In the genomic region with DNA sequence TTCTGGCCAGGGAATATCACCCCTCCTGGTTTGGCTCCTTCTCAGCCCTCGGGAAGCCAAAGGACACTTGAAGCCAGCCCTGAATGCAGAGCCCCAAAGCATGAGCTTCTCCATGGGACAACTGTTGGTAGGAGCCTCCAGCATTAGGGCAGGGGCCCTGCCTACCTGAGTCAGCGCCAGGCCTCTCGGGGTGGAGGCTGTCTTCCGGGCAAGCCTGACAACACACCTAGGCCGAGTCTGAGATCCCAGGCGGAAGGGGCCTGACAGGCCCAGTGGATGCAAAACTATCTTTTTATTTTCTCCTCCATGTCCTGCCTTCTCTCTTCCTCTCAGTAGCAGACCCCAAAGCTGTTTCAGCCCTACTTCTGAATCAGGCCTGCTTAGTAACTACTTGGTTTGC, we compare ENCODE assay signal across 1 cellular context.
TF ChIP-seq lines count a peak whose summit lies in the region.

No MANE protein-coding gene starts in this region.

TF ChIP-seq in WTC11, 78 proteins besides CTCF, POLR2A, EP300 and RAD21 (continued from another document):
- TF ChIP-seq, protein P1, sequence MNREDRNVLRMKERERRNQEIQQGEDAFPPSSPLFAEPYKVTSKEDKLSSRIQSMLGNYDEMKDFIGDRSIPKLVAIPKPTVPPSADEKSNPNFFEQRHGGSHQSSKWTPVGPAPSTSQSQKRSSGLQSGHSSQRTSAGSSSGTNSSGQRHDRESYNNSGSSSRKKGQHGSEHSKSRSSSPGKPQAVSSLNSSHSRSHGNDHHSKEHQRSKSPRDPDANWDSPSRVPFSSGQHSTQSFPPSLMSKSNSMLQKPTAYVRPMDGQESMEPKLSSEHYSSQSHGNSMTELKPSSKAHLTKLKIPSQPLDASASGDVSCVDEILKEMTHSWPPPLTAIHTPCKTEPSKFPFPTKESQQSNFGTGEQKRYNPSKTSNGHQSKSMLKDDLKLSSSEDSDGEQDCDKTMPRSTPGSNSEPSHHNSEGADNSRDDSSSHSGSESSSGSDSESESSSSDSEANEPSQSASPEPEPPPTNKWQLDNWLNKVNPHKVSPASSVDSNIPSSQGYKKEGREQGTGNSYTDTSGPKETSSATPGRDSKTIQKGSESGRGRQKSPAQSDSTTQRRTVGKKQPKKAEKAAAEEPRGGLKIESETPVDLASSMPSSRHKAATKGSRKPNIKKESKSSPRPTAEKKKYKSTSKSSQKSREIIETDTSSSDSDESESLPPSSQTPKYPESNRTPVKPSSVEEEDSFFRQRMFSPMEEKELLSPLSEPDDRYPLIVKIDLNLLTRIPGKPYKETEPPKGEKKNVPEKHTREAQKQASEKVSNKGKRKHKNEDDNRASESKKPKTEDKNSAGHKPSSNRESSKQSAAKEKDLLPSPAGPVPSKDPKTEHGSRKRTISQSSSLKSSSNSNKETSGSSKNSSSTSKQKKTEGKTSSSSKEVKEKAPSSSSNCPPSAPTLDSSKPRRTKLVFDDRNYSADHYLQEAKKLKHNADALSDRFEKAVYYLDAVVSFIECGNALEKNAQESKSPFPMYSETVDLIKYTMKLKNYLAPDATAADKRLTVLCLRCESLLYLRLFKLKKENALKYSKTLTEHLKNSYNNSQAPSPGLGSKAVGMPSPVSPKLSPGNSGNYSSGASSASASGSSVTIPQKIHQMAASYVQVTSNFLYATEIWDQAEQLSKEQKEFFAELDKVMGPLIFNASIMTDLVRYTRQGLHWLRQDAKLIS (CRISPR knock-in tag; IDR thresholded peaks at IDR 0.05; ENCODE audit: borderline replicate concordance) = no peak
- no peak for TF ChIP-seq ZBTB21 (CRISPR knock-in tag; IDR thresholded peaks at IDR 0.05; ENCODE audit: borderline replicate concordance)
- TF ChIP-seq PRRX2 (CRISPR knock-in tag; IDR thresholded peaks at IDR 0.05) = no peak
- TF ChIP-seq ZNF317 (CRISPR knock-in tag; IDR thresholded peaks at IDR 0.05; ENCODE audit: borderline replicate concordance, low read depth) = no peak
- no peak for TF ChIP-seq TCF7 (CRISPR knock-in tag; IDR thresholded peaks at IDR 0.05; ENCODE audit: low read depth)
- TF ChIP-seq, protein P2, sequence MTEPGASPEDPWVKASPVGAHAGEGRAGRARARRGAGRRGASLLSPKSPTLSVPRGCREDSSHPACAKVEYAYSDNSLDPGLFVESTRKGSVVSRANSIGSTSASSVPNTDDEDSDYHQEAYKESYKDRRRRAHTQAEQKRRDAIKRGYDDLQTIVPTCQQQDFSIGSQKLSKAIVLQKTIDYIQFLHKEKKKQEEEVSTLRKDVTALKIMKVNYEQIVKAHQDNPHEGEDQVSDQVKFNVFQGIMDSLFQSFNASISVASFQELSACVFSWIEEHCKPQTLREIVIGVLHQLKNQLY (CRISPR knock-in tag; IDR thresholded peaks at IDR 0.05) = no peak
- TF ChIP-seq, protein P3, sequence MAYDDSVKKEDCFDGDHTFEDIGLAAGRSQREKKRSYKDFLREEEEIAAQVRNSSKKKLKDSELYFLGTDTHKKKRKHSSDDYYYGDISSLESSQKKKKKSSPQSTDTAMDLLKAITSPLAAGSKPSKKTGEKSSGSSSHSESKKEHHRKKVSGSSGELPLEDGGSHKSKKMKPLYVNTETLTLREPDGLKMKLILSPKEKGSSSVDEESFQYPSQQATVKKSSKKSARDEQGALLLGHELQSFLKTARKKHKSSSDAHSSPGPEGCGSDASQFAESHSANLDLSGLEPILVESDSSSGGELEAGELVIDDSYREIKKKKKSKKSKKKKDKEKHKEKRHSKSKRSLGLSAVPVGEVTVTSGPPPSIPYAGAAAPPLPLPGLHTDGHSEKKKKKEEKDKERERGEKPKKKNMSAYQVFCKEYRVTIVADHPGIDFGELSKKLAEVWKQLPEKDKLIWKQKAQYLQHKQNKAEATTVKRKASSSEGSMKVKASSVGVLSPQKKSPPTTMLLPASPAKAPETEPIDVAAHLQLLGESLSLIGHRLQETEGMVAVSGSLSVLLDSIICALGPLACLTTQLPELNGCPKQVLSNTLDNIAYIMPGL (CRISPR knock-in tag; IDR thresholded peaks at IDR 0.05) = no peak
- TF ChIP-seq, protein P4, sequence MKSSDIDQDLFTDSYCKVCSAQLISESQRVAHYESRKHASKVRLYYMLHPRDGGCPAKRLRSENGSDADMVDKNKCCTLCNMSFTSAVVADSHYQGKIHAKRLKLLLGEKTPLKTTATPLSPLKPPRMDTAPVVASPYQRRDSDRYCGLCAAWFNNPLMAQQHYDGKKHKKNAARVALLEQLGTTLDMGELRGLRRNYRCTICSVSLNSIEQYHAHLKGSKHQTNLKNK (CRISPR knock-in tag; IDR thresholded peaks at IDR 0.05) = no peak
- TF ChIP-seq GTF2I (CRISPR knock-in tag; conservative IDR thresholded peaks at IDR 0.05) = no peak
- no peak for TF ChIP-seq KAT7 (CRISPR knock-in tag; IDR thresholded peaks at IDR 0.05; ENCODE audit: borderline replicate concordance)
- TF ChIP-seq, protein P5, sequence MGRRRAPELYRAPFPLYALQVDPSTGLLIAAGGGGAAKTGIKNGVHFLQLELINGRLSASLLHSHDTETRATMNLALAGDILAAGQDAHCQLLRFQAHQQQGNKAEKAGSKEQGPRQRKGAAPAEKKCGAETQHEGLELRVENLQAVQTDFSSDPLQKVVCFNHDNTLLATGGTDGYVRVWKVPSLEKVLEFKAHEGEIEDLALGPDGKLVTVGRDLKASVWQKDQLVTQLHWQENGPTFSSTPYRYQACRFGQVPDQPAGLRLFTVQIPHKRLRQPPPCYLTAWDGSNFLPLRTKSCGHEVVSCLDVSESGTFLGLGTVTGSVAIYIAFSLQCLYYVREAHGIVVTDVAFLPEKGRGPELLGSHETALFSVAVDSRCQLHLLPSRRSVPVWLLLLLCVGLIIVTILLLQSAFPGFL (CRISPR knock-in tag; IDR thresholded peaks at IDR 0.05; ENCODE audit: borderline replicate concordance) = no peak
- TF ChIP-seq IRF2 (CRISPR knock-in tag; IDR thresholded peaks at IDR 0.05; ENCODE audit: borderline replicate concordance, low read depth) = no peak
- TF ChIP-seq, protein P6, sequence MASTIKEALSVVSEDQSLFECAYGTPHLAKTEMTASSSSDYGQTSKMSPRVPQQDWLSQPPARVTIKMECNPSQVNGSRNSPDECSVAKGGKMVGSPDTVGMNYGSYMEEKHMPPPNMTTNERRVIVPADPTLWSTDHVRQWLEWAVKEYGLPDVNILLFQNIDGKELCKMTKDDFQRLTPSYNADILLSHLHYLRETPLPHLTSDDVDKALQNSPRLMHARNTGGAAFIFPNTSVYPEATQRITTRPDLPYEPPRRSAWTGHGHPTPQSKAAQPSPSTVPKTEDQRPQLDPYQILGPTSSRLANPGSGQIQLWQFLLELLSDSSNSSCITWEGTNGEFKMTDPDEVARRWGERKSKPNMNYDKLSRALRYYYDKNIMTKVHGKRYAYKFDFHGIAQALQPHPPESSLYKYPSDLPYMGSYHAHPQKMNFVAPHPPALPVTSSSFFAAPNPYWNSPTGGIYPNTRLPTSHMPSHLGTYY (CRISPR knock-in tag; IDR thresholded peaks at IDR 0.05) = no peak
